Comparison of ENCODE assay signal across 1 cellular context in genomic region chr12:118304093-118304492, GRCh38.
TF ChIP-seq lines count a peak whose summit lies in the region.

No MANE protein-coding gene starts in this region.

TF ChIP-seq in GM12878, 131 proteins besides CTCF, POLR2A, EP300 and RAD21 (continued from another document):
- no peak for TF ChIP-seq REST (IDR thresholded peaks at IDR 0.05; ENCODE audit: low read depth, low read length)
- no peak for TF ChIP-seq TAF1 (IDR thresholded peaks at IDR 0.05; ENCODE audit: borderline replicate concordance, low read depth, low read length)
- no peak for TF ChIP-seq SREBF2 (IDR thresholded peaks at IDR 0.05; ENCODE audit: low read length)
- no peak for TF ChIP-seq WRNIP1 (IDR thresholded peaks at IDR 0.05; ENCODE audit: borderline replicate concordance, low read depth, low read length)
- no peak for TF ChIP-seq SIN3A (IDR thresholded peaks at IDR 0.05; ENCODE audit: low read depth, low read length)
- no peak for TF ChIP-seq POLR2AphosphoS5 (IDR thresholded peaks at IDR 0.05; ENCODE audit: low read length)
- TF ChIP-seq PBX3 (IDR thresholded peaks at IDR 0.05; ENCODE audit: insufficient replicate concordance, low read depth, low read length): no peak
- no peak for TF ChIP-seq USF2 (IDR thresholded peaks at IDR 0.05; ENCODE audit: borderline replicate concordance, low read depth, low read length)
- TF ChIP-seq RB1 (IDR thresholded peaks at IDR 0.05; ENCODE audit: borderline replicate concordance): no peak
- TF ChIP-seq CREB1 (IDR thresholded peaks at IDR 0.05; ENCODE audit: low read depth): no peak
- TF ChIP-seq CHD2 (IDR thresholded peaks at IDR 0.05; ENCODE audit: borderline replicate concordance, low read depth, low read length): no peak
- TF ChIP-seq CHD1 (IDR thresholded peaks at IDR 0.05; ENCODE audit: low read depth, low read length): no peak
- no peak for TF ChIP-seq RELA (IDR thresholded peaks at IDR 0.05; ENCODE audit: borderline replicate concordance, partially characterized antibody)
- TF ChIP-seq NBN (IDR thresholded peaks at IDR 0.05): no peak
- peak; percentile 29; the same call in 1 of the 2 replicates for TF ChIP-seq RUNX3 (IDR thresholded peaks at IDR 0.05; ENCODE audit: low read length)
- no peak for TF ChIP-seq FOXM1 (IDR thresholded peaks at IDR 0.05; ENCODE audit: low read depth, low read length)
- no peak for TF ChIP-seq HDGF (IDR thresholded peaks at IDR 0.05)
- no peak for TF ChIP-seq NR2C1 (IDR thresholded peaks at IDR 0.05)
- TF ChIP-seq JUNB (IDR thresholded peaks at IDR 0.05): peak; percentile 71
- TF ChIP-seq MAX (IDR thresholded peaks at IDR 0.05; ENCODE audit: low read depth, low read length): no peak
- no peak for TF ChIP-seq BACH1 (IDR thresholded peaks at IDR 0.05; ENCODE audit: borderline replicate concordance)
- no peak for TF ChIP-seq SMAD5 (IDR thresholded peaks at IDR 0.05; ENCODE audit: low read depth)
- TF ChIP-seq CHD4 (IDR thresholded peaks at IDR 0.05): no peak
